Comparison of ENCODE assay signal across 8 cellular contexts in genomic region chr4:183506389-183506735, GRCh38. TPM values are rescaled to one million over a fixed set of nuclear protein-coding genes. Genes with fewer than 3 reads are reported as not detected.
DNase-seq lines count a peak whose midpoint lies in the region; ATAC-seq and TF ChIP-seq lines count a peak whose summit lies in the region.

No MANE protein-coding gene starts in this region.

- POLR2A ChIA-PET in CD8-positive, alpha-beta memory T cell (lab: Charles Lee), result interaction anchor here (3.7 kb wide), 1 partner anchor 62 kb away, joined by 38 read pairs; the partner anchor contains the start of gene CDKN2AIP

- TF ChIP-seq POLR2A in Peyer's patch (IDR thresholded peaks at IDR 0.05), result no peak

- CTCF ChIA-PET in CD8-positive, alpha-beta memory T cell (lab: Charles Lee), result interaction anchor here (1.0 to 1.6 kb wide), 3 partner anchors 8 to 99 kb away, joined by 3 read pairs; partner anchors contain the start of gene CDKN2AIP

- H3K9me3 Mint-ChIP-seq in CD8-positive, alpha-beta memory T cell, result no peaks in the 10 kb centered on the region
- H3K9me3 Mint-ChIP-seq in osteocyte (ENCODE audit: unreplicated experiment), result no peaks in the 10 kb centered on the region

- no peaks in the 10 kb centered on the region for H3K9me3 ChIP-seq in CD8-positive, alpha-beta memory T cell (ENCODE audit: low read length)
- no peaks in the 10 kb centered on the region for H3K9me3 ChIP-seq in Peyer's patch

- peak overlapping the region; percentile 68 for H3K4me3 ChIP-seq in CD8-positive, alpha-beta memory T cell (ENCODE audit: low read length)
- H3K4me3 ChIP-seq in Peyer's patch, result peak overlapping the region; percentile 91 to 100 (median 92)
- peak overlapping the region; percentile 84 for H3K4me3 ChIP-seq in epithelial cell of proximal tubule (ENCODE audit: low read depth, low read length)

- TF ChIP-seq CTCF in Peyer's patch (IDR thresholded peaks at IDR 0.05) (no peak), epithelial cell of proximal tubule (conservative IDR thresholded peaks at IDR 0.05; ENCODE audit: low read depth, low read length) (no peak), osteocyte (IDR thresholded peaks at IDR 0.05) (no peak)

- H3K36me3 ChIP-seq in CD8-positive, alpha-beta memory T cell (ENCODE audit: insufficient read depth, low read length), result no peaks in the 10 kb centered on the region
- H3K36me3 ChIP-seq in Peyer's patch, result peaks cover 0 to 13% (median 0%) of the 10 kb centered on the region in 3 donors

- peak overlapping the region; percentile 97 for H3K27ac ChIP-seq in CD8-positive, alpha-beta memory T cell (ENCODE audit: low read depth, low read length)
- H3K27ac ChIP-seq in Peyer's patch, result peak overlapping the region; percentile 96 to 100 (median 98)

- H3K4me1 ChIP-seq in CD8-positive, alpha-beta memory T cell (ENCODE audit: insufficient read depth, low read length), result peaks cover 20% of the 10 kb centered on the region
- peaks cover 0 to 22% (median 4%) of the 10 kb centered on the region in 4 donors for H3K4me1 ChIP-seq in Peyer's patch

- no peak for ATAC-seq in HG02642 (IDR thresholded peaks at IDR 0.05; ENCODE audit: poor library complexity, unreplicated experiment)

- no peak for DNase-seq in CD8-positive, alpha-beta memory T cell
- DNase-seq in Peyer's patch (no peak), epithelial cell of proximal tubule (ENCODE audit: low read depth) (no peak), osteocyte (ENCODE audit: extremely low spot score, unreplicated experiment) (no peak), KBM-7 (no peak), SKM-1 treated with dmso at 0.1 percent for 144 hours (lab: John Stamatoyannopoulos, UW; ENCODE audit: unreplicated experiment) (no peak), Kasumi-1 (lab: John Stamatoyannopoulos, UW) (no peak)

- H3K27me3 ChIP-seq in CD8-positive, alpha-beta memory T cell (ENCODE audit: insufficient read depth, low read length, poor library complexity, severe bottlenecking), result no peaks in the 10 kb centered on the region
- H3K27me3 ChIP-seq in Peyer's patch, result no peaks in the 10 kb centered on the region

- H3K27ac Mint-ChIP-seq in CD8-positive, alpha-beta memory T cell, result peak overlapping the region; percentile 96 to 99 (median 98)
- peak overlapping the region; percentile 98 for H3K27ac Mint-ChIP-seq in osteocyte (ENCODE audit: unreplicated experiment)

- peaks cover 2 to 26% (median 8%) of the 10 kb centered on the region in 3 donors for H3K36me3 Mint-ChIP-seq in CD8-positive, alpha-beta memory T cell
- H3K36me3 Mint-ChIP-seq in osteocyte (ENCODE audit: unreplicated experiment), result peaks cover 7% of the 10 kb centered on the region

- H3K4me3 Mint-ChIP-seq in CD8-positive, alpha-beta memory T cell, result peak overlapping the region; percentile 96 to 99 (median 98)
- H3K4me3 Mint-ChIP-seq in osteocyte (ENCODE audit: unreplicated experiment), result peak overlapping the region; percentile 80

- H3K4me1 Mint-ChIP-seq in CD8-positive, alpha-beta memory T cell, result peaks cover 17 to 29% (median 18%) of the 10 kb centered on the region in 3 donors
- peaks cover 27% of the 10 kb centered on the region for H3K4me1 Mint-ChIP-seq in osteocyte (ENCODE audit: unreplicated experiment)

- in situ Hi-C loops in KBM-7 (cut with MboI; ENCODE audit: low pct_unique_long_range_greater_than_20kb, low sequenced_read_pairs), result no loop called here

- H3K27me3 Mint-ChIP-seq in CD8-positive, alpha-beta memory T cell, result peaks cover 0 to 5% of the 10 kb centered on the region in 2 donors
- no peaks in the 10 kb centered on the region for H3K27me3 Mint-ChIP-seq in osteocyte (ENCODE audit: unreplicated experiment)

RNA-seq across cellular contexts. Expression of gene ING2, which starts 1.5 kb away (rescaled TPM):
- total RNA-seq in CD8-positive, alpha-beta memory T cell, result 10 to 100 TPM; 10.7 to 11.2 TPM
- polyA plus RNA-seq in CD8-positive, alpha-beta memory T cell, result 19.7 TPM
- total RNA-seq in Peyer's patch (10 to 100 TPM; 23.0 to 30.8 (median 25.0) TPM), epithelial cell of proximal tubule (10.7 and 32.4 TPM in 2 replicates), osteocyte (7.0 and 10.2 TPM in 2 replicates)
